ENCODE assay signal across 13 cellular contexts in genomic region chr17:57366558-57367351, GRCh38.
A peak's percentile ranks its signal among the peaks of the same experiment; 100 is the strongest.
DNase-seq lines count a peak whose midpoint lies in the region; ATAC-seq, FAIRE-seq and TF ChIP-seq lines count a peak whose summit lies in the region.
"Had no signal": no experiment of that assay in that cellular context is flagged by ENCODE, and none has a peak within 500 bp of the region (broad histone marks: within the 10 kb centered on the region; RNA-seq: fewer than 3 reads in every experiment).

No MANE protein-coding gene starts in this region.

- H3K79me2 ChIP-seq in astrocyte (ENCODE audit: insufficient read depth, low read length): peaks cover 12% of the 10 kb centered on the region

- peak overlapping the region; percentile 21 for H3K4me2 ChIP-seq in astrocyte (ENCODE audit: low read length)

- no peak overlapping the region for H3K4me3 Mint-ChIP-seq in astrocyte (ENCODE audit: unreplicated experiment)
- H3K4me3 Mint-ChIP-seq: activated naive CD8-positive, alpha-beta T cell; effector memory CD8-positive, alpha-beta T cell had no signal

- H3K9me3 ChIP-seq in astrocyte (ENCODE audit: insufficient read depth, low read depth, low read length) (no peaks in the 10 kb centered on the region), liver (ENCODE audit: control insufficient read depth in 4 of 4, low read length in 3 of 4) (no peaks in the 10 kb centered on the region), upper lobe of left lung (no peaks in the 10 kb centered on the region)

- H3K4me1 Mint-ChIP-seq in astrocyte (ENCODE audit: low read depth, unreplicated experiment): peaks cover 28% of the 10 kb centered on the region

- H3K4me3 ChIP-seq in astrocyte (ENCODE audit: insufficient read depth, low read depth, low read length): no peak overlapping the region
- H3K4me3 ChIP-seq in liver (ENCODE audit: low read depth in 1 of 3, low read length in 3 of 3): no peak overlapping the region
- no peak overlapping the region for H3K4me3 ChIP-seq in upper lobe of left lung

- FAIRE-seq in astrocyte (lab: Jason Lieb, UNC): no peak

- 39% methylated on average over 13 of the region's 13 CpGs for WGBS in liver
- 70 to 77% methylated on average over 13 of the region's 13 CpGs for WGBS in upper lobe of left lung, 2 donors

- no peak overlapping the region for H2AFZ ChIP-seq in astrocyte (ENCODE audit: low read depth, low read length)

- H3K36me3 ChIP-seq in astrocyte (ENCODE audit: insufficient read depth, low read length) (no peaks in the 10 kb centered on the region), liver (ENCODE audit: control insufficient read depth in 4 of 4, insufficient read depth in 3 of 4, low read depth in 1 of 4, low read length in 3 of 4) (no peaks in the 10 kb centered on the region), upper lobe of left lung (no peaks in the 10 kb centered on the region)

- peaks cover 2% of the 10 kb centered on the region for H3K9me3 Mint-ChIP-seq in astrocyte (ENCODE audit: unreplicated experiment)
- H3K9me3 Mint-ChIP-seq: effector memory CD8-positive, alpha-beta T cell had no signal

- peaks cover 8% of the 10 kb centered on the region for H3K36me3 Mint-ChIP-seq in astrocyte (ENCODE audit: low read depth, unreplicated experiment)

- H3K9ac ChIP-seq in astrocyte (ENCODE audit: low read length): no peak overlapping the region
- no peak overlapping the region for H3K9ac ChIP-seq in liver (ENCODE audit: low read depth in 1 of 2, low read length in 2 of 2)

- TF ChIP-seq EP300 in upper lobe of left lung (IDR thresholded peaks at IDR 0.05): no peak

- H3K4me1 ChIP-seq in astrocyte (ENCODE audit: insufficient read depth, low read length) (peaks cover 24% of the 10 kb centered on the region), liver (ENCODE audit: control insufficient read depth in 4 of 4, insufficient read depth in 4 of 4, low read length in 3 of 4) (peaks cover 4 to 18% (median 11%) of the 10 kb centered on the region in 4 donors), upper lobe of left lung (peaks cover 0 to 22% (median 12%) of the 10 kb centered on the region in 4 donors)

- H3K27ac ChIP-seq in C4-2B (peak overlapping the region; percentile 57), astrocyte (ENCODE audit: low read depth, low read length) (no peak overlapping the region), liver (ENCODE audit: low read depth in 1 of 2, low read length in 2 of 2) (no peak overlapping the region), upper lobe of left lung (no peak overlapping the region)

- no peak overlapping the region for H3K27ac Mint-ChIP-seq in astrocyte (ENCODE audit: unreplicated experiment)
- H3K27ac Mint-ChIP-seq: activated naive CD8-positive, alpha-beta T cell; effector memory CD8-positive, alpha-beta T cell had no signal

- H3K27me3 ChIP-seq in astrocyte (ENCODE audit: insufficient read depth, low read length) (no peaks in the 10 kb centered on the region), liver (ENCODE audit: control insufficient read depth in 4 of 4, insufficient read depth in 4 of 4, low read length in 3 of 4) (peaks cover 0 to 14% (median 0%) of the 10 kb centered on the region in 4 donors), upper lobe of left lung (no peaks in the 10 kb centered on the region)

- TF ChIP-seq CTCF in C4-2B (conservative IDR thresholded peaks at IDR 0.05) (no peak; the same call in 1 of the 2 replicates), astrocyte (IDR thresholded peaks at IDR 0.05; ENCODE audit: insufficient read depth, low read depth, low read length) (no peak), liver (IDR thresholded peaks at IDR 0.05; ENCODE audit: low read depth, low read length, missing input control) (no peak), upper lobe of left lung (IDR thresholded peaks at IDR 0.05) (no peak)

- ATAC-seq in upper lobe of left lung (ENCODE audit: low FRiP score in 2 of 2) (no peak), HG03039 (IDR thresholded peaks at IDR 0.05; ENCODE audit: unreplicated experiment) (no peak), esophagus mucosa (no peak)
- ATAC-seq: effector memory CD8-positive, alpha-beta T cell had no signal

- H3K27me3 Mint-ChIP-seq in astrocyte (ENCODE audit: low read depth, unreplicated experiment): no peaks in the 10 kb centered on the region
- H3K27me3 Mint-ChIP-seq: activated naive CD8-positive, alpha-beta T cell; effector memory CD8-positive, alpha-beta T cell had no signal

- no peak for TF ChIP-seq POLR2A in upper lobe of left lung (IDR thresholded peaks at IDR 0.05)

- peaks cover 42% of the 10 kb centered on the region for H4K20me1 ChIP-seq in astrocyte (ENCODE audit: insufficient read depth, low read length)

- DNase-seq in NCI-H1092 (lab: John Stamatoyannopoulos, UW) (peak; percentile 60), astrocyte (ENCODE audit: low read depth) (no peak), upper lobe of left lung (no peak)
- no peak for DNase-seq in activated naive CD4-positive, alpha-beta T cell treated with Interleukin-2 at 50 U/mL for 16 hours
- DNase-seq: activated CD4-positive, CD25-positive, alpha-beta regulatory T cell treated with anti-CD3 and anti-CD28 coated beads, Interleukin-2, amount 50 U/mL, for 72 hours; effector memory CD8-positive, alpha-beta T cell; MV-4-11; RPMI8226 had no signal

- peak; percentile 26 for TF ChIP-seq RAD21 in liver (IDR thresholded peaks at IDR 0.05)

TF ChIP-seq in liver, 16 proteins besides CTCF, POLR2A, EP300 and RAD21:
- TF ChIP-seq FOXA1 (IDR thresholded peaks at IDR 0.05) (no peak), HNF4A (conservative IDR thresholded peaks at IDR 0.05) (peak; percentile 27 to 34), SP1 (IDR thresholded peaks at IDR 0.05) (peak; percentile 18), EGR1 (IDR thresholded peaks at IDR 0.05; ENCODE audit: low read depth in 2 of 2) (peak; percentile 55 to 70), TAF1 (conservative IDR thresholded peaks at IDR 0.05) (no peak), JUND (IDR thresholded peaks at IDR 0.05) (peak in 1 of 2 donors; percentile 5), FOXA2 (IDR thresholded peaks at IDR 0.05) (no peak), RXRA (IDR thresholded peaks at IDR 0.05) (peak in 1 of 2 donors; percentile 36)
